In genomic region chr3:66428733-66429132, GRCh38 we compare ENCODE assay signal across 8 cellular contexts.
A peak's percentile ranks its signal among the peaks of the same experiment; 100 is the strongest.
DNase-seq lines count a peak whose midpoint lies in the region; FAIRE-seq and TF ChIP-seq lines count a peak whose summit lies in the region.

No MANE protein-coding gene starts in this region.

- DNase-seq in AG04450 (ENCODE audit: low read depth, low spot score) (peak; percentile 98), NCI-H1105 treated with DMSO at 0.1 percent for 48 hours (lab: John Stamatoyannopoulos, UW) (peak; percentile 36), ascending aorta (ENCODE audit: low spot score in 2 of 2) (peak in 1 of 2 donors; percentile 80), iPS-NIHi7 (ENCODE audit: extremely low spot score) (peak; percentile 27), substantia nigra (lab: John Stamatoyannopoulos, UW) (peak in 31 of 49 donors; percentile 14 to 82 (median 48)), SKM-1 (lab: John Stamatoyannopoulos, UW; ENCODE audit: unreplicated experiment) (no peak), GM19239 (ENCODE audit: insufficient read length, low spot score) (no peak)
- DNase-seq in activated naive CD4-positive, alpha-beta T cell treated with anti-CD3 and anti-CD28 coated beads, Interleukin-2, amount 10 ng/mL, durations not matched to agents 7 days and 5 days, result no peak

- no peak overlapping the region for H3K4me3 ChIP-seq in AG04450 (ENCODE audit: low read depth, low read length)
- H3K4me3 ChIP-seq in ascending aorta, result no peak overlapping the region

- H3K36me3 ChIP-seq in ascending aorta, result no peaks in the 10 kb centered on the region

- no peaks in the 10 kb centered on the region for H3K27me3 ChIP-seq in AG04450 (ENCODE audit: control insufficient read depth, insufficient read depth, low read length)
- no peaks in the 10 kb centered on the region for H3K27me3 ChIP-seq in ascending aorta

- peaks cover 10 to 44% of the 10 kb centered on the region in 2 donors for H3K4me1 ChIP-seq in ascending aorta

- H3K4me3 Mint-ChIP-seq in activated naive CD4-positive, alpha-beta T cell treated with anti-CD3 and anti-CD28 coated beads, Interleukin-2, amount 10 ng/mL, durations not matched to agents 7 days and 5 days, result no peak overlapping the region

- CTCF ChIA-PET in AG04450 (lab: Charles Lee), result interaction anchor here (0.6 to 2.7 kb wide), 4 partner anchors 10 to 407 kb away, joined by 3 to 16 read pairs (median 4); no protein-coding TSS in a partner anchor
- CTCF ChIA-PET in activated naive CD4-positive, alpha-beta T cell treated with anti-CD3 and anti-CD28 coated beads, Interleukin-2, amount 10 ng/mL, durations not matched to agents 7 days and 5 days (lab: Charles Lee), result no interaction called here

- H3K27ac Mint-ChIP-seq in activated naive CD4-positive, alpha-beta T cell treated with anti-CD3 and anti-CD28 coated beads, Interleukin-2, amount 10 ng/mL, durations not matched to agents 7 days and 5 days, result no peak overlapping the region

- no peak for FAIRE-seq in GM19239 (lab: Jason Lieb, UNC)

- intact Hi-C loops in ascending aorta (cut with DNase I), result loop anchor here (2.0 kb wide), 1 partner anchor 72 kb away; the partner anchor contains the start of gene LRIG1

- H3K27me3 Mint-ChIP-seq in activated naive CD4-positive, alpha-beta T cell treated with anti-CD3 and anti-CD28 coated beads, Interleukin-2, amount 10 ng/mL, durations not matched to agents 7 days and 5 days, result no peaks in the 10 kb centered on the region

- H3K9me3 ChIP-seq in AG04450 (ENCODE audit: control insufficient read depth, insufficient read depth, low read length) (no peaks in the 10 kb centered on the region; the same call in 1 of the 2 replicates), ascending aorta (no peaks in the 10 kb centered on the region)

- H3K36me3 Mint-ChIP-seq in activated naive CD4-positive, alpha-beta T cell treated with anti-CD3 and anti-CD28 coated beads, Interleukin-2, amount 10 ng/mL, durations not matched to agents 7 days and 5 days, result peaks cover 23% of the 10 kb centered on the region

- H3K4me1 Mint-ChIP-seq in activated naive CD4-positive, alpha-beta T cell treated with anti-CD3 and anti-CD28 coated beads, Interleukin-2, amount 10 ng/mL, durations not matched to agents 7 days and 5 days, result peaks cover 8% of the 10 kb centered on the region

- POLR2A ChIA-PET in AG04450 (lab: Yijun Ruan, JAX), result interaction anchor here (0.6 to 1.1 kb wide), 2 partner anchors 14 to 40 kb away, joined by 3 read pairs; no protein-coding TSS in a partner anchor

- peaks cover 3% of the 10 kb centered on the region for H3K9me3 Mint-ChIP-seq in activated naive CD4-positive, alpha-beta T cell treated with anti-CD3 and anti-CD28 coated beads, Interleukin-2, amount 10 ng/mL, durations not matched to agents 7 days and 5 days

- TF ChIP-seq CTCF in AG04450 (IDR thresholded peaks at IDR 0.05; ENCODE audit: low read depth, low read length), result 0 out of 2 replicates have a peak, but pooled peaks have one; percentile 10
- no peak for TF ChIP-seq CTCF in ascending aorta (IDR thresholded peaks at IDR 0.05)

- H3K27ac ChIP-seq in AG04450 (ENCODE audit: low read depth, low read length), result peak overlapping the region; percentile 96
- peak overlapping the region; percentile 19 to 36 for H3K27ac ChIP-seq in ascending aorta
- no peak overlapping the region for H3K27ac ChIP-seq in substantia nigra (ENCODE audit: low read depth, low read length, poor library complexity, severe bottlenecking)

Comparison
In these comparisons a context has a peak if more than half of its experiments do, and no peak if none do; other contexts are left out.
1. DNase-seq: peak in AG04450 (single experiment), NCI-H1105 treated with DMSO at 0.1 percent for 48 hours (single experiment), iPS-NIHi7 (single experiment) and substantia nigra (31 of 49); none in activated naive CD4-positive, alpha-beta T cell treated with anti-CD3 and anti-CD28 coated beads, Interleukin-2, amount 10 ng/mL, durations not matched to agents 7 days and 5 days (single experiment), SKM-1 (single experiment) and GM19239 (single experiment).